In the genomic region with DNA sequence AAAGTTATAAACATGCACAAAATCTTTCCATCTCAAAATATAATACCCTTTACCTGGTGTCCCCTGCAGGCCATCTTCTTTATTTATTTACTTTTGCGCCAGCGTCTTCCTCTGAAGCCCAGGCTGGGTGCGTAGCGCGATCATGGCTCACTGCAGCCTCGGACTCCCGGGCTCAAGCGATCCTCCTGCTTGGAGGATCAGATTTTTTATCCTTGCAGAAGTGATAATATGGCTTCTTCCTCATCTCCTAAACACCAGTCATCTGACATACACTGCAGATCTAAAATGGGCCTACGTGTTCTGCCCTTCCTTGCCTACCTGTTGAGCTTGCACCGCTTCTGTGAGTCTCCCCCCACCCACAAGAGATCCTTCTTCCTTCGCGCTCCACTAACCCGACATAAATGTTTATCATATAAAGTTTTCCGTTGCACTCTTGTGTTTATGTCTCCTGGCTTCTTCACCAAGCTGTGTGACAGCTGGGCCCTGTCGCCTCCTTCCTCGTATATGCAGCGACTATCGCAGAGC, we compare ENCODE assay signal across 8 cellular contexts. TPM values are rescaled to one million over a fixed set of nuclear protein-coding genes. Genes with fewer than 3 reads are reported as not detected.
DNase-seq lines count a peak whose midpoint lies in the region; TF ChIP-seq lines count a peak whose summit lies in the region.

No MANE protein-coding gene starts in this region.

- no peak overlapping the region for H3K27ac ChIP-seq in HUES6 (ENCODE audit: low read depth, low read length)
- peak overlapping the region; percentile 100 for H3K27ac ChIP-seq in muscle layer of duodenum (ENCODE audit: low read length)

- POLR2A ChIA-PET in GM10248 (lab: Yijun Ruan, JAX): interaction anchor here (1.2 to 1.4 kb wide), 2 partner anchors 15 to 147 kb away, joined by 4 to 5 read pairs; a partner anchor contains a TSS

- H3K9me3 Mint-ChIP-seq in glutamatergic neuron (ENCODE audit: unreplicated experiment): peaks cover 6% of the 10 kb centered on the region

- H3K27me3 Mint-ChIP-seq in glutamatergic neuron (ENCODE audit: unreplicated experiment): peaks cover 2% of the 10 kb centered on the region

- no peaks in the 10 kb centered on the region for H3K36me3 Mint-ChIP-seq in glutamatergic neuron (ENCODE audit: unreplicated experiment)

- peak; percentile 6 for DNase-seq in stimulated activated CD4-positive, alpha-beta T cell treated with anti-CD3 and anti-CD28 coated beads, Interleukin-4, amount 100 ng/mL, for 24 hours
- no peak for DNase-seq in stimulated activated CD4-positive, alpha-beta T cell treated with anti-CD3 and anti-CD28 coated beads, Interleukin-12 subunit alpha, Interleukin-12 subunit beta, amount 100 ng/mL, for 4 hours
- DNase-seq in choroid plexus epithelial cell (ENCODE audit: low read depth): peak; percentile 23
- no peak for DNase-seq in glutamatergic neuron
- DNase-seq in GM19238 (ENCODE audit: insufficient read length, low spot score): no peak
- no peak for DNase-seq in GM10248 (ENCODE audit: extremely low spot score)

- H3K4me1 Mint-ChIP-seq in glutamatergic neuron (ENCODE audit: low read depth, unreplicated experiment): peaks cover 11% of the 10 kb centered on the region

- TF ChIP-seq CTCF in choroid plexus epithelial cell (conservative IDR thresholded peaks at IDR 0.05; ENCODE audit: low read depth, low read length) (no peak), glutamatergic neuron (IDR thresholded peaks at IDR 0.05; ENCODE audit: partially characterized antibody, unreplicated experiment) (no peak), GM10248 (IDR thresholded peaks at IDR 0.05; ENCODE audit: control extremely low read depth, extremely low read depth, low read depth, missing control alignments) (no peak)

- H3K27me3 ChIP-seq in HUES6 (ENCODE audit: control insufficient read depth, insufficient read depth, low read length) (no peaks in the 10 kb centered on the region), muscle layer of duodenum (ENCODE audit: low read depth, low read length) (no peaks in the 10 kb centered on the region)

- CTCF ChIA-PET in GM10248 (lab: Yijun Ruan, JAX): interaction anchor here (0.7 to 4.0 kb wide), 36 partner anchors 9 to 309 kb away, joined by 3 to 57 read pairs (median 4); a partner anchor contains a TSS

- peak overlapping the region; percentile 100 for H3K9ac ChIP-seq in HUES6 (ENCODE audit: low read length)

- H3K4me3 ChIP-seq in HUES6 (ENCODE audit: low read depth, low read length): peak overlapping the region; percentile 93
- peak overlapping the region; percentile 95 for H3K4me3 ChIP-seq in choroid plexus epithelial cell (ENCODE audit: low read depth, low read length)
- H3K4me3 ChIP-seq in muscle layer of duodenum (ENCODE audit: low read depth in 1 of 2, low read length in 2 of 2): peak overlapping the region; percentile 75 to 98

- H3K27ac Mint-ChIP-seq in glutamatergic neuron (ENCODE audit: unreplicated experiment): no peak overlapping the region

- H3K36me3 ChIP-seq in HUES6 (ENCODE audit: control insufficient read depth, insufficient read depth, low read length): peaks cover 20% of the 10 kb centered on the region
- H3K36me3 ChIP-seq in muscle layer of duodenum (ENCODE audit: control insufficient read depth in 1 of 2, insufficient read depth in 2 of 2, low read length in 2 of 2): no peaks in the 10 kb centered on the region

- H3K4me1 ChIP-seq in HUES6 (ENCODE audit: control insufficient read depth, insufficient read depth, low read length) (peaks cover 30% of the 10 kb centered on the region), muscle layer of duodenum (ENCODE audit: control insufficient read depth in 1 of 2, insufficient read depth in 2 of 2, low read length in 2 of 2) (peaks cover 15 to 47% of the 10 kb centered on the region in 2 donors)

- H3K9me3 ChIP-seq in HUES6 (ENCODE audit: control insufficient read depth, insufficient read depth, low read depth, low read length): no peaks in the 10 kb centered on the region
- H3K9me3 ChIP-seq in muscle layer of duodenum (ENCODE audit: control insufficient read depth in 1 of 2, low read length in 2 of 2): no peaks in the 10 kb centered on the region

- H3K4me3 Mint-ChIP-seq in glutamatergic neuron (ENCODE audit: unreplicated experiment): no peak overlapping the region

RNA-seq across cellular contexts. Expression of a gene that starts 0.5 kb away (rescaled TPM):
- total RNA-seq in glutamatergic neuron (ENCODE audit: unreplicated experiment): 364 TPM

RNA-seq across cellular contexts. Expression of a gene that starts 32.8 kb away (rescaled TPM):
- total RNA-seq in glutamatergic neuron (ENCODE audit: unreplicated experiment): 60.4 TPM

Comparison
In these comparisons a context has a peak if more than half of its experiments do, and no peak if none do; other contexts are left out.
1. DNase-seq: peak in stimulated activated CD4-positive, alpha-beta T cell treated with anti-CD3 and anti-CD28 coated beads, Interleukin-4, amount 100 ng/mL, for 24 hours (single experiment) and choroid plexus epithelial cell (single experiment); none in stimulated activated CD4-positive, alpha-beta T cell treated with anti-CD3 and anti-CD28 coated beads, Interleukin-12 subunit alpha, Interleukin-12 subunit beta, amount 100 ng/mL, for 4 hours (single experiment), glutamatergic neuron (single experiment), GM19238 (single experiment) and GM10248 (single experiment).
2. Peak in every context shown above with its lines, with median percentiles within 50 percentile points of each other: H3K4me3 ChIP-seq.